9 cellular contexts compared by ENCODE assay signal in the genomic region with DNA sequence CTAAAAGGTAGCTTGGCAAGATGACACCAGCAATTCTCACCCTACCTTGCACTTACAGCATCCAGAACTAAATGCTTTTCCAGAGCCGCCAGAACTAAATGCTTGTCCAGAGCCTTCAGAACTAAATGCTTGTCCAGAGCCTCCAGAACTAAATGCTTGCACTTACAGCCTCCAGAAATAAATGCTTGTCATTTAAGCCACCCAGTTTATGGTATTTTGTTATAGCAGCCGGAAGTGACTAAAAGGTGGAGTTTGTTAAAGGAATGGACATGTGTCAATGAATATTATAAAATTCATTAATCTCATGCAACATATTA.
DNase-seq lines count a peak whose midpoint lies in the region; ATAC-seq and TF ChIP-seq lines count a peak whose summit lies in the region.
"Had no signal": no experiment of that assay in that cellular context is flagged by ENCODE, and none has a peak within 500 bp of the region (broad histone marks: within the 10 kb centered on the region; RNA-seq: fewer than 3 reads in every experiment).

No MANE protein-coding gene starts in this region.

- TF ChIP-seq POLR2A in esophagus muscularis mucosa (IDR thresholded peaks at IDR 0.05; ENCODE audit: low read depth) = no peak

- TF ChIP-seq EP300 in esophagus muscularis mucosa (IDR thresholded peaks at IDR 0.05) = no peak

- TF ChIP-seq CTCF in Panc1 (IDR thresholded peaks at IDR 0.05) (no peak), esophagus muscularis mucosa (IDR thresholded peaks at IDR 0.05) (no peak), retinal pigment epithelial cell (conservative IDR thresholded peaks at IDR 0.05; ENCODE audit: low read depth, low read length) (no peak)

- CTCF ChIA-PET in Panc1 (lab: Charles Lee) = no interaction called here

- no peaks in the 10 kb centered on the region for H3K9me2 ChIP-seq in GM23248 (ENCODE audit: insufficient read depth)

- DNase-seq in GM23248 (no peak), Panc1 (ENCODE audit: low read depth, low spot score) (no peak), esophagus muscularis mucosa (ENCODE audit: extremely low spot score) (no peak), retinal pigment epithelial cell (ENCODE audit: low read depth) (no peak), Kasumi-1 (lab: John Stamatoyannopoulos, UW) (no peak), SIG-M5 (lab: John Stamatoyannopoulos, UW) (no peak)
- DNase-seq: effector CD4-positive, alpha-beta T cell had no signal

- 0 to 4% methylated on average over 2 of the region's 2 CpGs for WGBS in GM23248 (ENCODE audit: low coverage in 1 of 2, low lambda C conversion rate in 2 of 2, missing lambda C conversion rate in 2 of 2), 2 experiments
- WGBS in esophagus muscularis mucosa = 40% methylated on average over 2 of the region's 2 CpGs

- no peak overlapping the region for H3K9ac ChIP-seq in GM23248

- H3K36me3 ChIP-seq in GM23248 (ENCODE audit: low read depth) (no peaks in the 10 kb centered on the region), Panc1 (ENCODE audit: control insufficient read depth, insufficient read depth, low read length) (no peaks in the 10 kb centered on the region), esophagus muscularis mucosa (no peaks in the 10 kb centered on the region)

- POLR2A ChIA-PET in Panc1 (lab: Charles Lee) = no interaction called here

- H2AFZ ChIP-seq in GM23248 = peak overlapping the region; percentile 79

- H4K20me1 ChIP-seq in GM23248 (ENCODE audit: insufficient read depth) = no peaks in the 10 kb centered on the region

- peak overlapping the region; percentile 96 for H3K4me2 ChIP-seq in GM23248 (ENCODE audit: unreplicated experiment)

- peaks cover 14% of the 10 kb centered on the region for H3F3A ChIP-seq in GM23248 (ENCODE audit: insufficient read depth)

- in situ Hi-C loops in GM23248 (cut with MboI) = no loop called here
- in situ Hi-C loops in Panc1 (cut with HindIII; ENCODE audit: low pct_unique_long_range_greater_than_20kb, low sequenced_read_pairs) = no loop called here

- H3K9me3 ChIP-seq in GM23248 (ENCODE audit: low read depth) = no peaks in the 10 kb centered on the region
- H3K9me3 ChIP-seq in Panc1 (ENCODE audit: control insufficient read depth, insufficient read depth, low read depth, low read length) = no peaks in the 10 kb centered on the region
- H3K9me3 ChIP-seq in esophagus muscularis mucosa = no peaks in the 10 kb centered on the region

- intact Hi-C loops in Panc1 (cut with micrococcal nuclease; ENCODE audit: unreplicated experiment) (no loop called here), esophagus muscularis mucosa (cut with DNase I) (no loop called here)

- no peak for ATAC-seq in Panc1
- ATAC-seq in GM18519 (IDR thresholded peaks at IDR 0.05; ENCODE audit: low FRiP score, unreplicated experiment) = no peak

- no peaks in the 10 kb centered on the region for H3K79me2 ChIP-seq in GM23248 (ENCODE audit: insufficient read depth)

- H3K4me1 ChIP-seq in GM23248 (ENCODE audit: insufficient read depth) = peaks cover 12% of the 10 kb centered on the region; the same call in 1 of the 2 replicates
- peaks cover 7% of the 10 kb centered on the region for H3K4me1 ChIP-seq in Panc1 (ENCODE audit: control insufficient read depth, insufficient read depth, low read length)
- peaks cover 0 to 16% (median 12%) of the 10 kb centered on the region in 4 donors for H3K4me1 ChIP-seq in esophagus muscularis mucosa

- peaks cover 13% of the 10 kb centered on the region for H3K27me3 ChIP-seq in GM23248 (replicated peaks; ENCODE audit: insufficient read depth)
- no peaks in the 10 kb centered on the region; the same call in 1 of the 2 replicates for H3K27me3 ChIP-seq in Panc1 (ENCODE audit: control insufficient read depth, insufficient read depth, low read length)
- H3K27me3 ChIP-seq in esophagus muscularis mucosa = peaks cover 0 to 77% (median 12%) of the 10 kb centered on the region in 4 donors

- no TSS peak for BruUV-seq in Panc1 (replicated peaks; lab: Mats Ljungman, UMichigan)

- no peak overlapping the region for H3K27ac ChIP-seq in GM23248
- H3K27ac ChIP-seq in Panc1 (ENCODE audit: low read length) = no peak overlapping the region
- H3K27ac ChIP-seq in esophagus muscularis mucosa (replicated peaks in 1 of 4) = no peak overlapping the region

- H3K4me3 ChIP-seq in GM23248 (peak overlapping the region; percentile 82), Panc1 (ENCODE audit: low read depth in 2 of 2, low read length in 2 of 2) (peak overlapping the region; percentile 71 to 78), esophagus muscularis mucosa (peak overlapping the region in 3 of 4 donors; percentile 35 to 47 (median 38)), retinal pigment epithelial cell (ENCODE audit: low read length) (peak overlapping the region; percentile 61)
- H3K4me3 ChIP-seq: lung had no signal
